ENCODE assay signal across 9 cellular contexts in the genomic region with DNA sequence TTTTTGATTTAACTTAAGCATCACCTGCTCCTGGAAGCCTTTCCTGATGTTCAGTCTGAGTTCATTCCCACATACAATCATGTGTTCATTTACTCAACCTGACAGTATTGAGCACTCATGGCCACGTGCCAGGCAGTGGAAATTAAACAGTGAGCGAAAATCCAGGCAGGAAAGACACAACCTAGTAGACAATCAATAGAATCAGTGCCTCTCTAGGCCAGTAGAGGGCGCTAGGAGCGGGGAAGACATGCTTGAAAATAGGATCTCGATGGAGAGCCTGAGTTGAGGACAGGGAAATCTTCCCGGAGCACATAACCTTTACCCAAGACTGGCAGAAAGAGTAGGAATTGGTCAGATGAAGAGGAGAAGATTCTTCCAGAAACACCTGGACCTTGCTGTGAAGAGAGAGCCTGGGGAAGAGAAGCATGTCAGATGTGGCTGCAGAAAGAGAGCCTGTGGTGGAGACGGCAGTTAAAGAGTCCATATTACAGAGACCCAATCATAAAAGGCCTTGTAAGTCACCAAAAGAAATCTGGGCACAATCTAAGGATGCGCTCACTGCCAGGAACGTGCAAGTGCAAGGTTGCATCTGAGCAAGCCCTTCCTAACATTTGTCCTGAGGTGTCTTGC.
DNase-seq lines count a peak whose midpoint lies in the region; ATAC-seq, FAIRE-seq and TF ChIP-seq lines count a peak whose summit lies in the region.
"Had no signal": no experiment of that assay in that cellular context is flagged by ENCODE, and none has a peak within 500 bp of the region (broad histone marks: within the 10 kb centered on the region; RNA-seq: fewer than 3 reads in every experiment).

No MANE protein-coding gene starts in this region.

- H3K4me1 ChIP-seq in body of pancreas (no peaks in the 10 kb centered on the region), kidney (ENCODE audit: control insufficient read depth in 1 of 2, insufficient read depth in 1 of 2, low read depth in 1 of 2, low read length in 2 of 2) (no peaks in the 10 kb centered on the region)

- 33 to 35% methylated on average over 9 of the region's 9 CpGs for WGBS in body of pancreas, 2 donors

- H3K36me3 ChIP-seq in BJ (ENCODE audit: control insufficient read depth, insufficient read depth, low read length) (no peaks in the 10 kb centered on the region; the same call in 1 of the 2 replicates), body of pancreas (replicated peaks in 1 of 2; ENCODE audit: insufficient read depth in 1 of 2, low read depth in 2 of 2) (no peaks in the 10 kb centered on the region), kidney (ENCODE audit: control insufficient read depth in 1 of 2, insufficient read depth in 2 of 2, low read length in 2 of 2) (no peaks in the 10 kb centered on the region)

- H3K27ac ChIP-seq in body of pancreas (no peak overlapping the region), kidney (ENCODE audit: low read depth in 2 of 2, low read length in 2 of 2) (no peak overlapping the region)

- TF ChIP-seq POLR2A in body of pancreas (IDR thresholded peaks at IDR 0.05): no peak

- TF ChIP-seq CTCF in BJ (IDR thresholded peaks at IDR 0.05; ENCODE audit: insufficient read depth, low read depth, low read length) (peak; percentile 87), body of pancreas (IDR thresholded peaks at IDR 0.05) (peak in 6 of 7 experiments; percentile 15 to 57 (median 50)), kidney (IDR thresholded peaks at IDR 0.05; ENCODE audit: borderline replicate concordance, extremely low read depth, insufficient read depth) (peak; percentile 75)

- ATAC-seq in GM19023 (IDR thresholded peaks at IDR 0.05; ENCODE audit: unreplicated experiment) (peak; percentile 58), body of pancreas (peak; percentile 42), GM18909 (IDR thresholded peaks at IDR 0.05; ENCODE audit: poor library complexity, unreplicated experiment) (no peak)
- ATAC-seq in stimulated activated naive CD8-positive, alpha-beta T cell treated with anti-CD3 and anti-CD28 coated beads, Interleukin-15, Interleukin-2, amounts not matched to agents 100 U/mL and 50 U/mL, for 24 hours: no peak
- ATAC-seq: left colon had no signal

- POLR2A ChIA-PET in BJ (lab: Charles Lee): no interaction called here

- FAIRE-seq in kidney (lab: Jason Lieb, UNC): no peak

- no peaks in the 10 kb centered on the region for H3K27me3 ChIP-seq in BJ (ENCODE audit: control insufficient read depth, insufficient read depth, low read length)
- H3K27me3 ChIP-seq in body of pancreas: no peaks in the 10 kb centered on the region

- no peak overlapping the region for H3K4me3 ChIP-seq in BJ (ENCODE audit: low read depth, low read length)
- H3K4me3 ChIP-seq in body of pancreas: no peak overlapping the region
- H3K4me3 ChIP-seq in kidney (ENCODE audit: low read length in 2 of 2): no peak overlapping the region

- no peaks in the 10 kb centered on the region for H3K9me3 ChIP-seq in body of pancreas
- no peaks in the 10 kb centered on the region for H3K9me3 ChIP-seq in kidney (ENCODE audit: control insufficient read depth in 1 of 2, low read length in 2 of 2)

- CTCF ChIA-PET in BJ (lab: Yijun Ruan, JAX): interaction anchor here (0.6 to 3.2 kb wide), 25 partner anchors 8 to 679 kb away, joined by 3 to 20 read pairs (median 4); no protein-coding TSS in a partner anchor

- H3K9ac ChIP-seq in kidney (ENCODE audit: low read length in 2 of 2): no peak overlapping the region

- DNase-seq in BJ (ENCODE audit: low read depth): no peak
- peak; percentile 78 for DNase-seq in OCI-M1 (lab: John Stamatoyannopoulos, UW)
- peak; percentile 46 to 64 (median 52) for DNase-seq in body of pancreas
- DNase-seq in kidney: no peak
- DNase-seq in stimulated activated naive CD8-positive, alpha-beta T cell treated with anti-CD3 and anti-CD28 coated beads, Interleukin-15, Interleukin-2, amounts not matched to agents 100 U/mL and 50 U/mL, for 24 hours: peak; percentile 49
- DNase-seq in NCI-H2227 (lab: John Stamatoyannopoulos, UW; ENCODE audit: unreplicated experiment): no peak

- intact Hi-C loops in body of pancreas (cut with DNase I) (no loop called here), kidney (cut with DNase I) (no loop called here)

Comparison
In these comparisons a context has a peak if more than half of its experiments do, and no peak if none do; other contexts are left out.
1. DNase-seq: peak in OCI-M1 (single experiment), body of pancreas (4 of 4) and stimulated activated naive CD8-positive, alpha-beta T cell treated with anti-CD3 and anti-CD28 coated beads, Interleukin-15, Interleukin-2, amounts not matched to agents 100 U/mL and 50 U/mL, for 24 hours (single experiment); none in BJ (single experiment), kidney (single experiment) and NCI-H2227 (single experiment).
2. ATAC-seq: peak in GM19023 (single experiment) and body of pancreas (single experiment); none in stimulated activated naive CD8-positive, alpha-beta T cell treated with anti-CD3 and anti-CD28 coated beads, Interleukin-15, Interleukin-2, amounts not matched to agents 100 U/mL and 50 U/mL, for 24 hours (single experiment) and GM18909 (single experiment).
3. Peak in every context shown above with its lines, with median percentiles within 50 percentile points of each other: CTCF ChIP-seq.